Comparison of ENCODE assay signal across 19 cellular contexts in genomic region chr18:26424428-26425147, GRCh38.
DNase-seq lines count a peak whose midpoint lies in the region; ATAC-seq and TF ChIP-seq lines count a peak whose summit lies in the region.
"Had no signal": no experiment of that assay in that cellular context is flagged by ENCODE, and none has a peak within 500 bp of the region (broad histone marks: within the 10 kb centered on the region; RNA-seq: fewer than 3 reads in every experiment).

No MANE protein-coding gene starts in this region.

- no peaks in the 10 kb centered on the region for H3K4me1 Mint-ChIP-seq in activated T-helper 17 cell treated with anti-CD3 and anti-CD28 coated beads, Interleukin-2, amount 50 U/mL, for 72 hours
- no peaks in the 10 kb centered on the region for H3K4me1 Mint-ChIP-seq in T-cell

- TF ChIP-seq CTCF in right atrium auricular region (IDR thresholded peaks at IDR 0.05): no peak
- no peak for TF ChIP-seq CTCF in left ventricle myocardium inferior (IDR thresholded peaks at IDR 0.05; ENCODE audit: borderline replicate concordance)

- DNase-seq in right atrium auricular region (ENCODE audit: low spot score) (peak; percentile 44), left ventricle myocardium inferior (no peak), anterior cingulate cortex (lab: John Stamatoyannopoulos, UW) (no peak), DMS 273 treated with DMSO at 0.1 percent for 48 hours (lab: John Stamatoyannopoulos, UW) (no peak), T-cell (no peak)
- DNase-seq: C1 segment of cervical spinal cord, DMS153, MG63, NCI-H1105, NCI-H1694 treated with DMSO at 0.1 percent for 48 hours, NCI-H2171 treated with DMSO at 0.1 percent for 48 hours, NCI-H774 had no signal

- no peaks in the 10 kb centered on the region for H3K36me3 Mint-ChIP-seq in activated T-helper 17 cell treated with anti-CD3 and anti-CD28 coated beads, Interleukin-2, amount 50 U/mL, for 72 hours (ENCODE audit: low read depth)
- no peaks in the 10 kb centered on the region for H3K36me3 Mint-ChIP-seq in T-cell

- ATAC-seq in HG02678 (IDR thresholded peaks at IDR 0.05; ENCODE audit: unreplicated experiment) (peak; percentile 28), esophagus mucosa (peak; percentile 33), T-cell (replicated peaks in 1 of 4) (no peak)
- ATAC-seq in activated T-helper 17 cell treated with anti-CD3 and anti-CD28 coated beads, Interleukin-2, amount 50 U/mL, for 72 hours (replicated peaks): no peak
- ATAC-seq: Panc1, Right ventricle myocardium inferior had no signal

- H3K4me1 ChIP-seq in right atrium auricular region (no peaks in the 10 kb centered on the region), left ventricle myocardium inferior (no peaks in the 10 kb centered on the region)

- CTCF ChIA-PET in T-cell (lab: Charles Lee): no interaction called here

- peaks cover 6% of the 10 kb centered on the region for H3K27me3 Mint-ChIP-seq in activated T-helper 17 cell treated with anti-CD3 and anti-CD28 coated beads, Interleukin-2, amount 50 U/mL, for 72 hours
- H3K27me3 Mint-ChIP-seq in T-cell: no peaks in the 10 kb centered on the region

- no peaks in the 10 kb centered on the region for H3K9me3 Mint-ChIP-seq in activated T-helper 17 cell treated with anti-CD3 and anti-CD28 coated beads, Interleukin-2, amount 50 U/mL, for 72 hours
- H3K9me3 Mint-ChIP-seq in T-cell: no peaks in the 10 kb centered on the region

- H3K27me3 ChIP-seq in right atrium auricular region (no peaks in the 10 kb centered on the region), left ventricle myocardium inferior (ENCODE audit: low read depth) (no peaks in the 10 kb centered on the region)
- H3K27me3 ChIP-seq: MG63 had no signal

- H3K36me3 ChIP-seq in right atrium auricular region: no peaks in the 10 kb centered on the region
- no peaks in the 10 kb centered on the region for H3K36me3 ChIP-seq in left ventricle myocardium inferior
- H3K36me3 ChIP-seq: MG63 had no signal

- no peak overlapping the region for H3K4me3 Mint-ChIP-seq in activated T-helper 17 cell treated with anti-CD3 and anti-CD28 coated beads, Interleukin-2, amount 50 U/mL, for 72 hours
- no peak overlapping the region for H3K4me3 Mint-ChIP-seq in T-cell

- H3K4me3 ChIP-seq in right atrium auricular region (no peak overlapping the region), left ventricle myocardium inferior (no peak overlapping the region)
- H3K4me3 ChIP-seq: MG63, SK-N-MC had no signal

- POLR2A ChIA-PET in T-cell (lab: Charles Lee): no interaction called here

- H3K27ac ChIP-seq in right atrium auricular region: no peak overlapping the region
- H3K27ac ChIP-seq in left ventricle myocardium inferior (replicated peaks): no peak overlapping the region
- H3K27ac ChIP-seq: KMS-11, SK-N-MC had no signal

- intact Hi-C loops in left ventricle myocardium inferior (cut with micrococcal nuclease): no loop called here

- no peaks in the 10 kb centered on the region for H3K9me3 ChIP-seq in right atrium auricular region
- H3K9me3 ChIP-seq in left ventricle myocardium inferior (replicated peaks): no peaks in the 10 kb centered on the region
- H3K9me3 ChIP-seq: MG63 had no signal

- H3K27ac Mint-ChIP-seq in activated T-helper 17 cell treated with anti-CD3 and anti-CD28 coated beads, Interleukin-2, amount 50 U/mL, for 72 hours: no peak overlapping the region
- no peak overlapping the region for H3K27ac Mint-ChIP-seq in T-cell

Comparison
In these comparisons a context has a peak if more than half of its experiments do, and no peak if none do; other contexts are left out.
1. ATAC-seq: peak in HG02678 (single experiment) and esophagus mucosa (single experiment); none in activated T-helper 17 cell treated with anti-CD3 and anti-CD28 coated beads, Interleukin-2, amount 50 U/mL, for 72 hours (single experiment) and T-cell (0 of 4).